ENCODE assay signal across 14 cellular contexts in the genomic region with DNA sequence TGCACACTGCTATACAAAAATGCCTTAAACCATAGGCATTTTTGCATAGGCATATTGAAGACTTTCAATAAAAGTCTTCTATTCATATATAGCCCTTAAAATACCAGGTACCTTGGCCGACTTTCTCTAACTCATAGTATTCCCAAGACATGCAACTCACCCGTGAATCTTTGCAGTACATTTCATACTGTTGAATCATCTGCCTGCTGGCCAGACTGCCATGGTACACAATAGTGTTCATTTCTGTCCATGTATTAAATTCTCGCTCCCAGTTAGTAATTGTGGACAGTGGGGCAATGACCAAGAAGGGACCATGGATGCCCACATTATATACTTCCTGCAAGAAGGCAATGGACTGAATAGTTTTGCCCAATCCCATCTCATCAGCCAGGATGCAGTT. TPM values are rescaled to one million over a fixed set of nuclear protein-coding genes. Genes with fewer than 3 reads are reported as not detected.
DNase-seq lines count a peak whose midpoint lies in the region; TF ChIP-seq lines count a peak whose summit lies in the region.
"Had no signal": no experiment of that assay in that cellular context is flagged by ENCODE, and none has a peak within 500 bp of the region (broad histone marks: within the 10 kb centered on the region; RNA-seq: fewer than 3 reads in every experiment).

No MANE protein-coding gene starts in this region.

- no peak overlapping the region for H3K27ac ChIP-seq in effector memory CD4-positive, alpha-beta T cell (ENCODE audit: insufficient read depth, low read length, poor library complexity, severe bottlenecking)
- H3K27ac ChIP-seq: body of pancreas had no signal

- no peak for TF ChIP-seq CTCF in choroid plexus epithelial cell (conservative IDR thresholded peaks at IDR 0.05; ENCODE audit: low read depth, low read length)

- DNase-seq in ELR (ENCODE audit: low read depth) (peak; percentile 83), RKO (ENCODE audit: low spot score) (peak; percentile 52), choroid plexus epithelial cell (ENCODE audit: low read depth) (peak; percentile 89), non-pigmented ciliary epithelial cell (ENCODE audit: low read depth) (peak; percentile 44), ecto neural progenitor cell (ENCODE audit: low spot score) (no peak), NCI-H446 (lab: John Stamatoyannopoulos, UW) (no peak), mesenteric fat pad (ENCODE audit: low spot score) (no peak)
- no peak for DNase-seq in effector memory CD4-positive, alpha-beta T cell
- DNase-seq: activated CD4-positive, CD25-positive, alpha-beta regulatory T cell treated with anti-CD3 and anti-CD28 coated beads, Interleukin-2, amount 50 U/mL, for 72 hours; activated T-cell treated with anti-CD3 and anti-CD28 coated beads, Interleukin-2, amount 50 U/mL, for 48 hours; body of pancreas; endodermal cell; GDM1; hippocampal formation had no signal

- no peaks in the 10 kb centered on the region for H3K4me1 ChIP-seq in effector memory CD4-positive, alpha-beta T cell (ENCODE audit: control insufficient read depth, insufficient read depth, low read length, poor library complexity, severe bottlenecking)
- H3K4me1 ChIP-seq: body of pancreas had no signal

- peaks cover 92% of the 10 kb centered on the region for H3K36me3 ChIP-seq in effector memory CD4-positive, alpha-beta T cell (ENCODE audit: control insufficient read depth, insufficient read depth, low read length)

- no peaks in the 10 kb centered on the region for H3K9me3 ChIP-seq in effector memory CD4-positive, alpha-beta T cell (ENCODE audit: control insufficient read depth, low read length)
- H3K9me3 ChIP-seq: body of pancreas had no signal

- no peaks in the 10 kb centered on the region for H3K27me3 ChIP-seq in effector memory CD4-positive, alpha-beta T cell (replicated peaks; ENCODE audit: control insufficient read depth, insufficient read depth, low read length, poor library complexity, severe bottlenecking)
- H3K27me3 ChIP-seq: body of pancreas had no signal

- H3K4me3 ChIP-seq in choroid plexus epithelial cell (ENCODE audit: low read depth, low read length) = no peak overlapping the region
- no peak overlapping the region for H3K4me3 ChIP-seq in effector memory CD4-positive, alpha-beta T cell (ENCODE audit: insufficient read depth, low read depth, low read length, poor library complexity, severe bottlenecking)
- H3K4me3 ChIP-seq: body of pancreas had no signal

RNA-seq across cellular contexts. Expression of a gene that starts 24.3 kb away (rescaled TPM):
- total RNA-seq in mesenteric fat pad = 52.6 TPM

RNA-seq across cellular contexts. Expression of a gene that starts 47.8 kb away (rescaled TPM):
- 60.9 TPM for total RNA-seq in mesenteric fat pad

Comparison
In these comparisons a context has a peak if more than half of its experiments do, and no peak if none do; other contexts are left out.
1. DNase-seq: peak in ELR (single experiment), RKO (single experiment), choroid plexus epithelial cell (single experiment) and non-pigmented ciliary epithelial cell (single experiment); none in ecto neural progenitor cell (single experiment), NCI-H446 (0 of 2), effector memory CD4-positive, alpha-beta T cell (0 of 3) and mesenteric fat pad (single experiment).